Comparison of ENCODE assay signal across 22 cellular contexts in genomic region chr6:22343864-22344263, GRCh38. TPM values are rescaled to one million over a fixed set of nuclear protein-coding genes. Genes with fewer than 3 reads are reported as not detected.
DNase-seq lines count a peak whose midpoint lies in the region; FAIRE-seq and TF ChIP-seq lines count a peak whose summit lies in the region.
"Had no signal": no experiment of that assay in that cellular context is flagged by ENCODE, and none has a peak within 500 bp of the region (broad histone marks: within the 10 kb centered on the region; RNA-seq: fewer than 3 reads in every experiment).

No MANE protein-coding gene starts in this region.

- H3K4me1 ChIP-seq in uterus: no peaks in the 10 kb centered on the region

- H3K4me3 Mint-ChIP-seq in neural crest cell: no peak overlapping the region
- H3K4me3 Mint-ChIP-seq: activated naive CD8-positive, alpha-beta T cell treated with anti-CD3 and anti-CD28 coated beads, Interleukin-2, amount 10 ng/mL, durations not matched to agents 7 days and 5 days; natural killer cell treated with Interleukin-12 subunit alpha and Interleukin-12 subunit beta and Interleukin-15 and Interleukin-18, amount 100 ng/mL, for 72 hours had no signal

- H3K36me3 ChIP-seq in bronchial epithelial cell (ENCODE audit: control insufficient read depth, insufficient read depth, low read length): no peaks in the 10 kb centered on the region
- H3K36me3 ChIP-seq in uterus: no peaks in the 10 kb centered on the region

- H3K36me3 Mint-ChIP-seq in neural crest cell (ENCODE audit: low read depth): peaks cover 5% of the 10 kb centered on the region
- H3K36me3 Mint-ChIP-seq: activated naive CD8-positive, alpha-beta T cell treated with anti-CD3 and anti-CD28 coated beads, Interleukin-2, amount 10 ng/mL, durations not matched to agents 7 days and 5 days; natural killer cell treated with Interleukin-12 subunit alpha and Interleukin-12 subunit beta and Interleukin-15 and Interleukin-18, amount 100 ng/mL, for 72 hours had no signal

- no peaks in the 10 kb centered on the region for H3K27me3 Mint-ChIP-seq in neural crest cell (ENCODE audit: low read depth)
- H3K27me3 Mint-ChIP-seq: activated naive CD8-positive, alpha-beta T cell treated with anti-CD3 and anti-CD28 coated beads, Interleukin-2, amount 10 ng/mL, durations not matched to agents 7 days and 5 days; natural killer cell treated with Interleukin-12 subunit alpha and Interleukin-12 subunit beta and Interleukin-15 and Interleukin-18, amount 100 ng/mL, for 72 hours had no signal

- H3K27ac ChIP-seq in uterus: no peak overlapping the region
- H3K27ac ChIP-seq: skin epidermis had no signal

- no peaks in the 10 kb centered on the region for H3K4me1 Mint-ChIP-seq in neural crest cell
- H3K4me1 Mint-ChIP-seq: activated naive CD8-positive, alpha-beta T cell treated with anti-CD3 and anti-CD28 coated beads, Interleukin-2, amount 10 ng/mL, durations not matched to agents 7 days and 5 days had no signal

- no peaks in the 10 kb centered on the region for H3K9me3 ChIP-seq in uterus

- no peak for FAIRE-seq in bronchial epithelial cell (lab: Jason Lieb, UNC)
- FAIRE-seq: G401.6, urothelium cell line had no signal

- intact Hi-C loops in uterus (cut with DNase I; ENCODE audit: low total_unique reads): no loop called here

- H3K27ac Mint-ChIP-seq in neural crest cell (ENCODE audit: unreplicated experiment): no peak overlapping the region
- H3K27ac Mint-ChIP-seq: activated naive CD8-positive, alpha-beta T cell treated with anti-CD3 and anti-CD28 coated beads, Interleukin-2, amount 10 ng/mL, durations not matched to agents 7 days and 5 days; natural killer cell treated with Interleukin-12 subunit alpha and Interleukin-12 subunit beta and Interleukin-15 and Interleukin-18, amount 100 ng/mL, for 72 hours had no signal

- TF ChIP-seq POLR2A in uterus (IDR thresholded peaks at IDR 0.05): no peak

- TF ChIP-seq CTCF in GM12865 (IDR thresholded peaks at IDR 0.05; ENCODE audit: insufficient read depth, low read depth, low read length, missing control alignments): peak; percentile 17
- peak; percentile 45 for TF ChIP-seq CTCF in bronchial epithelial cell (IDR thresholded peaks at IDR 0.05; ENCODE audit: insufficient read depth, low read length, severe bottlenecking)
- peak; percentile 31 for TF ChIP-seq CTCF in neural crest cell (conservative IDR thresholded peaks at IDR 0.05)
- no peak for TF ChIP-seq CTCF in uterus (IDR thresholded peaks at IDR 0.05)

- DNase-seq in GM12865 (ENCODE audit: low read depth) (no peak), NCI-H69 (lab: John Stamatoyannopoulos, UW) (peak; percentile 27), bronchial epithelial cell (ENCODE audit: low read depth) (peak; percentile 35), neural crest cell (ENCODE audit: low read depth, low spot score) (no peak), SW480 (ENCODE audit: low spot score) (no peak), amniotic stem cell (lab: John Stamatoyannopoulos, UW) (no peak), uterus (no peak)
- DNase-seq: activated naive CD8-positive, alpha-beta T cell treated with anti-CD3 and anti-CD28 coated beads, Interleukin-2, amount 10 ng/mL, durations not matched to agents 7 days and 5 days; COR-L47; kidney glomerular epithelial cell; NCI-H146; stimulated activated CD8-positive, alpha-beta memory T cell treated with anti-CD3 and anti-CD28 coated beads, Interleukin-4, amount 100 ng/mL, for 48 hours; substantia nigra; T-helper 9 cell had no signal

- H3K4me3 ChIP-seq in GM12865 (ENCODE audit: low read depth, low read length) (no peak overlapping the region), bronchial epithelial cell (ENCODE audit: low read depth, low read length) (no peak overlapping the region), uterus (no peak overlapping the region)
- H3K4me3 ChIP-seq: skin epidermis had no signal

- H3K9me3 Mint-ChIP-seq in neural crest cell: peaks cover 26% of the 10 kb centered on the region
- H3K9me3 Mint-ChIP-seq: natural killer cell treated with Interleukin-12 subunit alpha and Interleukin-12 subunit beta and Interleukin-15 and Interleukin-18, amount 100 ng/mL, for 72 hours had no signal

- H3K27me3 ChIP-seq in bronchial epithelial cell (ENCODE audit: control insufficient read depth, insufficient read depth, low read length) (no peaks in the 10 kb centered on the region), uterus (no peaks in the 10 kb centered on the region)

RNA-seq across cellular contexts. Expression of gene PRL, which starts 47.0 kb away (rescaled TPM):
- total RNA-seq in bronchial epithelial cell (not detected in 2 replicates), neural crest cell (not detected in 2 replicates), uterus (not detected)
- total RNA-seq: activated CD8-positive, alpha-beta memory T cell treated with anti-CD3 and anti-CD28 coated beads for 36 hours; activated naive CD8-positive, alpha-beta T cell treated with anti-CD3 and anti-CD28 coated beads, Interleukin-2, amount 10 ng/mL, durations not matched to agents 7 days and 5 days; fibroblast of lung; M059J; natural killer cell treated with Interleukin-12 subunit alpha and Interleukin-12 subunit beta and Interleukin-15 and Interleukin-18, amount 100 ng/mL, for 72 hours; posterior vena cava had no signal

Comparison
In these comparisons a context has a peak if more than half of its experiments do, and no peak if none do; other contexts are left out.
1. DNase-seq: peak in NCI-H69 (single experiment) and bronchial epithelial cell (single experiment); none in GM12865 (single experiment), neural crest cell (single experiment), SW480 (single experiment), amniotic stem cell (single experiment) and uterus (0 of 2).
2. CTCF ChIP-seq: peak in GM12865 (single experiment), bronchial epithelial cell (single experiment) and neural crest cell (single experiment); none in uterus (0 of 4).